ENCODE assay signal across 9 cellular contexts in the genomic region with DNA sequence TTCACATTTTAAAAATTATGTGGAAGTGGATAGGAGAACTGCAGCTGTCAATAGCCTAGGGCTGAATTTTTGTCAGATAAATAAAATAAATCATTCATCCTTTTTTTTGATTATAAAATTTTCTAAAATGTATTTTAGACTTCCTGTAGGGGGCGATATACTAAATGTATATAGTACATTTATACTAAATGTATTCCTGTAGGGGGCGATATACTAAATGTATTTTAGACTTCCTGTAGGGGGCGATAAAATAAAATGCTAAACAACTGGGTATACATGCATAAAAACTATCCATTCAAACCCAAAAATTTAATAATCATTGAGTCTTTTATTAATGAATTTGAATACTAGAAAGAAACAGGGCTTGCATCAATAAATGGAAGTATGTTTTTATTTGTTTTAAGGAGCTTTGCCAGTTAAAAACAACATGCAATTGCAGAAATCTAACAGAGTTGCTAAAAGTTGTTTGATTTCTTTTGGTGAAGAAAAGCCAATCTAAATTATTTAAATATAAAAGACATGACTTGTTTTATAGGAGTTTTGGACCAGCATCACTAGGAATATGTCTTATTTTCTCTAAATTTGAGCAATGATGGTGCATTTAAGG. TPM values are rescaled to one million over a fixed set of nuclear protein-coding genes. Genes with fewer than 3 reads are reported as not detected.
DNase-seq lines count a peak whose midpoint lies in the region; ATAC-seq, FAIRE-seq and TF ChIP-seq lines count a peak whose summit lies in the region.
"Had no signal": no experiment of that assay in that cellular context is flagged by ENCODE, and none has a peak within 500 bp of the region (broad histone marks: within the 10 kb centered on the region; RNA-seq: fewer than 3 reads in every experiment).

No MANE protein-coding gene starts in this region.

- no peaks in the 10 kb centered on the region for H3K36me3 Mint-ChIP-seq in immature natural killer cell
- no peaks in the 10 kb centered on the region for H3K36me3 Mint-ChIP-seq in activated CD8-positive, alpha-beta memory T cell treated with anti-CD3 and anti-CD28 coated beads, Interleukin-2, amount 10 ng/mL, durations not matched to agents 7 days and 5 days
- no peaks in the 10 kb centered on the region for H3K36me3 Mint-ChIP-seq in activated naive CD4-positive, alpha-beta T cell treated with anti-CD3 and anti-CD28 coated beads, Interleukin-2, amount 10 ng/mL, durations not matched to agents 7 days and 5 days

- peak; percentile 95 for FAIRE-seq in TTC549 (lab: Jason Lieb, UNC)

- no peak overlapping the region for H3K27ac Mint-ChIP-seq in immature natural killer cell
- H3K27ac Mint-ChIP-seq in activated CD8-positive, alpha-beta memory T cell treated with anti-CD3 and anti-CD28 coated beads, Interleukin-2, amount 10 ng/mL, durations not matched to agents 7 days and 5 days: no peak overlapping the region
- no peak overlapping the region for H3K27ac Mint-ChIP-seq in activated naive CD4-positive, alpha-beta T cell treated with anti-CD3 and anti-CD28 coated beads, Interleukin-2, amount 10 ng/mL, durations not matched to agents 7 days and 5 days

- no peaks in the 10 kb centered on the region for H3K9me3 Mint-ChIP-seq in immature natural killer cell
- H3K9me3 Mint-ChIP-seq in activated CD8-positive, alpha-beta memory T cell treated with anti-CD3 and anti-CD28 coated beads, Interleukin-2, amount 10 ng/mL, durations not matched to agents 7 days and 5 days (ENCODE audit: low read depth): no peaks in the 10 kb centered on the region
- H3K9me3 Mint-ChIP-seq in activated naive CD4-positive, alpha-beta T cell treated with anti-CD3 and anti-CD28 coated beads, Interleukin-2, amount 10 ng/mL, durations not matched to agents 7 days and 5 days: no peaks in the 10 kb centered on the region

- no peak overlapping the region for H3K4me3 ChIP-seq in AG09309 (ENCODE audit: control insufficient read depth, low read depth, low read length)
- H3K4me3 ChIP-seq in NB4 (ENCODE audit: low read depth, low read length): no peak overlapping the region
- H3K4me3 ChIP-seq: HAP-1 had no signal

- peaks cover 0 to 11% (median 9%) of the 10 kb centered on the region in 3 donors for H3K27me3 Mint-ChIP-seq in immature natural killer cell (ENCODE audit: low read depth in 3 of 3)
- peaks cover 30% of the 10 kb centered on the region for H3K27me3 Mint-ChIP-seq in activated CD8-positive, alpha-beta memory T cell treated with anti-CD3 and anti-CD28 coated beads, Interleukin-2, amount 10 ng/mL, durations not matched to agents 7 days and 5 days
- peaks cover 37% of the 10 kb centered on the region for H3K27me3 Mint-ChIP-seq in activated naive CD4-positive, alpha-beta T cell treated with anti-CD3 and anti-CD28 coated beads, Interleukin-2, amount 10 ng/mL, durations not matched to agents 7 days and 5 days

- CTCF ChIA-PET in activated CD8-positive, alpha-beta memory T cell treated with anti-CD3 and anti-CD28 coated beads, Interleukin-2, amount 10 ng/mL, durations not matched to agents 7 days and 5 days (lab: Charles Lee): interaction anchor here (0.6 to 7.9 kb wide), 34 partner anchors 9 to 476 kb away, joined by 3 to 74 read pairs (median 4); a partner anchor contains a TSS
- CTCF ChIA-PET in activated naive CD4-positive, alpha-beta T cell treated with anti-CD3 and anti-CD28 coated beads, Interleukin-2, amount 10 ng/mL, durations not matched to agents 7 days and 5 days (lab: Charles Lee): interaction anchor here (0.6 to 4.4 kb wide), 21 partner anchors 8 to 585 kb away, joined by 3 to 51 read pairs (median 5); a partner anchor contains a TSS

- peak; percentile 41 for ATAC-seq in GM18520 (IDR thresholded peaks at IDR 0.05; ENCODE audit: unreplicated experiment)
- ATAC-seq in activated CD8-positive, alpha-beta memory T cell treated with anti-CD3 and anti-CD28 coated beads, Interleukin-2, amount 10 ng/mL, durations not matched to agents 7 days and 5 days: no peak

- no peak overlapping the region for H3K4me3 Mint-ChIP-seq in immature natural killer cell
- no peak overlapping the region for H3K4me3 Mint-ChIP-seq in activated CD8-positive, alpha-beta memory T cell treated with anti-CD3 and anti-CD28 coated beads, Interleukin-2, amount 10 ng/mL, durations not matched to agents 7 days and 5 days
- H3K4me3 Mint-ChIP-seq in activated naive CD4-positive, alpha-beta T cell treated with anti-CD3 and anti-CD28 coated beads, Interleukin-2, amount 10 ng/mL, durations not matched to agents 7 days and 5 days: no peak overlapping the region

- DNase-seq in AG09309 (ENCODE audit: low read depth) (no peak), NB4 (ENCODE audit: low read depth) (peak; percentile 48), immature natural killer cell (peak; percentile 61 to 70 (median 67))
- DNase-seq in activated CD8-positive, alpha-beta memory T cell treated with anti-CD3 and anti-CD28 coated beads, Interleukin-2, amount 10 ng/mL, durations not matched to agents 7 days and 5 days: no peak
- no peak for DNase-seq in effector CD8-positive, alpha-beta T cell (lab: John Stamatoyannopoulos, UW)
- DNase-seq in activated naive CD4-positive, alpha-beta T cell treated with anti-CD3 and anti-CD28 coated beads, Interleukin-2, amount 10 ng/mL, durations not matched to agents 7 days and 5 days: no peak

- TF ChIP-seq CTCF in AG09309 (IDR thresholded peaks at IDR 0.05; ENCODE audit: control insufficient read depth, insufficient read depth, low read depth, low read length, missing control alignments) (peak; percentile 59), NB4 (IDR thresholded peaks at IDR 0.05; ENCODE audit: low read depth, low read length) (peak; percentile 59)

- TF ChIP-seq POLR2A in NB4 (IDR thresholded peaks at IDR 0.05; ENCODE audit: extremely low read depth, insufficient read length): no peak

- peaks cover 15 to 26% of the 10 kb centered on the region in 2 donors for H3K4me1 Mint-ChIP-seq in immature natural killer cell
- H3K4me1 Mint-ChIP-seq in activated CD8-positive, alpha-beta memory T cell treated with anti-CD3 and anti-CD28 coated beads, Interleukin-2, amount 10 ng/mL, durations not matched to agents 7 days and 5 days: peaks cover 22% of the 10 kb centered on the region
- peaks cover 16% of the 10 kb centered on the region for H3K4me1 Mint-ChIP-seq in activated naive CD4-positive, alpha-beta T cell treated with anti-CD3 and anti-CD28 coated beads, Interleukin-2, amount 10 ng/mL, durations not matched to agents 7 days and 5 days

RNA-seq across cellular contexts. Expression of a gene that starts 31.4 kb away (rescaled TPM):
- not detected for polyA plus RNA-seq in immature natural killer cell
- not detected for total RNA-seq in activated CD8-positive, alpha-beta memory T cell treated with anti-CD3 and anti-CD28 coated beads, Interleukin-2, amount 10 ng/mL, durations not matched to agents 7 days and 5 days

RNA-seq across cellular contexts. Expression of a gene that starts 46.8 kb away (rescaled TPM):
- polyA plus RNA-seq in immature natural killer cell: not detected
- not detected for total RNA-seq in activated CD8-positive, alpha-beta memory T cell treated with anti-CD3 and anti-CD28 coated beads, Interleukin-2, amount 10 ng/mL, durations not matched to agents 7 days and 5 days

Comparison
In these comparisons a context has a peak if more than half of its experiments do, and no peak if none do; other contexts are left out.
1. DNase-seq: peak in NB4 (single experiment) and immature natural killer cell (3 of 3); none in AG09309 (single experiment), activated CD8-positive, alpha-beta memory T cell treated with anti-CD3 and anti-CD28 coated beads, Interleukin-2, amount 10 ng/mL, durations not matched to agents 7 days and 5 days (single experiment), effector CD8-positive, alpha-beta T cell (single experiment) and activated naive CD4-positive, alpha-beta T cell treated with anti-CD3 and anti-CD28 coated beads, Interleukin-2, amount 10 ng/mL, durations not matched to agents 7 days and 5 days (single experiment).